Comparison of ENCODE assay signal across 28 cellular contexts in the genomic region with DNA sequence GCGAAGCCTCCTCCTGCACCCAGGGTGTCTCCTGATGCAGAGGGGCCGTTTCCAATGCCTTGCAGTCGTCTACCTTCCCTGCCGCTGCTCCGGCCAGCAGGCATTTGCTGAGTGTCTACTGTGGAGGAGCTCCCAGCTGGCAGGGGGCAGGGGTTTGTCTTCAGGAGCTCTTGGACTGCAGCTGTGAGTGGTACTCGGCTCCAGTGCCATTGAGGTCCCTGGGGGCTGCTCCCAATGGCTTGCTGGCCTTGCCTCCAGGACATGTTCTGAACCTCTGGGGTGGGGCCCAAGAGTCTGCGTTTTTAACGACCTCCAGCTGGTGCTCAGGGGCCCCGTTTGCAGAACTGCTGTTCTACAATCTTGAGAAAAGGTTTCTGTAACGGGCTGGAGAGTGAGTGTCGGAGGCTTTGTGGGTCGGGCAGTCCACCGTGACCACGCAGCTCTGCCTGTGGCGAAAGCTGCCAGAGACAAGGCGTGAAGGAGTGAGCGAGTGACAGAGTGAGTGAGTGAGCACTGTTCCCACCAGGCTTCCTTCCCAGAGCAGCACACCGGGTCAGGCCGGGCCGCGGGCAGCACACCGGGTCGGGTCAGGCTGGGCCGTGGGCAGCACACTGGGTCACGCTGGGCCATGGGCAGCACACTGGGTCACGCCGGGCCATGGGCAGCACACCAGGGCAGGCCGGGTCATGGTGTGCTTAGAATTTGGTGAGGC.
DNase-seq lines count a peak whose midpoint lies in the region; ATAC-seq, FAIRE-seq and TF ChIP-seq lines count a peak whose summit lies in the region.
"Had no signal": no experiment of that assay in that cellular context is flagged by ENCODE, and none has a peak within 500 bp of the region (broad histone marks: within the 10 kb centered on the region; RNA-seq: fewer than 3 reads in every experiment).

No MANE protein-coding gene starts in this region.

- H3K27ac ChIP-seq in H1 (ENCODE audit: low read depth, low read length) (no peak overlapping the region), osteoblast (ENCODE audit: low read depth, low read length) (no peak overlapping the region), aorta (ENCODE audit: low read depth in 1 of 2, low read length in 2 of 2) (no peak overlapping the region)
- H3K27ac ChIP-seq: colonic mucosa, GM23248, neutrophil, prostate gland, suprapubic skin had no signal

- TF ChIP-seq EP300 in H1 (IDR thresholded peaks at IDR 0.05; ENCODE audit: borderline replicate concordance in 1 of 2, low read depth in 2 of 2, low read length in 2 of 2): no peak

- TF ChIP-seq CTCF in H1 (IDR thresholded peaks at IDR 0.05; ENCODE audit: control extremely low read depth in 1 of 3, insufficient read depth in 1 of 3, low read depth in 1 of 3, low read length in 3 of 3) (no peak), osteoblast (IDR thresholded peaks at IDR 0.05; ENCODE audit: extremely low read depth, low read depth, low read length) (no peak)

- H3K4me2 ChIP-seq in H1 (ENCODE audit: insufficient read depth in 1 of 2, low read depth in 2 of 2, low read length in 2 of 2) (no peak overlapping the region), osteoblast (ENCODE audit: insufficient read depth, low read length) (no peak overlapping the region)
- H3K4me2 ChIP-seq: SK-N-SH had no signal

- no peak overlapping the region for H2BK5ac ChIP-seq in H1 (ENCODE audit: low read depth, low read length)

- no peak overlapping the region for H2BK20ac ChIP-seq in H1 (ENCODE audit: low read length)

- intact Hi-C loops in aorta (cut with DNase I) (loop anchor here in 1 of 2 donors (10.0 kb wide), 1 partner anchor 63 kb away; no protein-coding TSS in a partner anchor), cardiac septum (cut with DNase I) (no loop called here)

- H3K9me3 ChIP-seq in H1 (ENCODE audit: insufficient read depth in 2 of 2, low read depth in 1 of 2, low read length in 1 of 2) (peaks cover 20 to 69% of the 10 kb centered on the region in 2 experiments), osteoblast (ENCODE audit: low read depth, low read length) (no peaks in the 10 kb centered on the region), aorta (ENCODE audit: control insufficient read depth, low read length) (no peaks in the 10 kb centered on the region)
- H3K9me3 ChIP-seq: colonic mucosa, neutrophil, prostate gland, SK-N-SH, suprapubic skin had no signal

- CTCF ChIA-PET in H1 (lab: Charles Lee; ENCODE audit: partially characterized antibody): no interaction called here

- no peak overlapping the region for H4K91ac ChIP-seq in H1 (replicated peaks; ENCODE audit: insufficient read length, low read length)

- H3K56ac ChIP-seq in H1 (replicated peaks; ENCODE audit: insufficient read length, low read depth, low read length): no peak overlapping the region

- peak; percentile 17 for DNase-seq in NCI-H2107 treated with DMSO at 0.1 percent for 48 hours (lab: John Stamatoyannopoulos, UW; ENCODE audit: unreplicated experiment)
- DNase-seq in NCI-H2107 (lab: John Stamatoyannopoulos, UW): no peak
- DNase-seq in H1 (ENCODE audit: low read depth in 1 of 2, low spot score in 2 of 2): no peak
- peak; percentile 64 for DNase-seq in osteoblast (ENCODE audit: insufficient read length, low spot score, missing footprints)
- DNase-seq in aorta: peak; percentile 40 to 63
- no peak for DNase-seq in HT-29 (ENCODE audit: low spot score)
- no peak for DNase-seq in hippocampal formation (lab: John Stamatoyannopoulos, UW)
- no peak for DNase-seq in cardiac septum (ENCODE audit: low spot score)
- DNase-seq: activated B cell treated with CpG ODN at 0.5 μM for 24 hours; activated CD4-positive, alpha-beta T cell treated with anti-CD3 and anti-CD28 coated beads, Interleukin-2, amount 50 U/mL, for 1 hour; activated effector memory CD4-positive, alpha-beta T cell treated with Interleukin-2 at 50 U/mL for 16 hours; activated T-cell treated with anti-CD3 and anti-CD28 coated beads, Interleukin-2, amount 50 U/mL, for 1 hour; colonic mucosa; effector CD4-positive, alpha-beta T cell; GM23248; mesenchymal stem cell; NCI-H2029; PC-3; SK-N-SH; stimulated activated CD4-positive, alpha-beta T cell treated with anti-CD3 and anti-CD28 coated beads, Interleukin-15, amount 100 ng/mL, for 24 hours; stimulated activated CD4-positive, alpha-beta T cell treated with anti-CD3 and anti-CD28 coated beads, Interleukin-4, amount 100 ng/mL, for 4 hours; stimulated activated naive B cell treated with anti-CD40 and anti-IgM and Interleukin-4, amounts not matched to agents 10 μg/mL and 1 μg/mL and 100 μg/mL, for 72 hours had no signal

- no peak overlapping the region for H4K5ac ChIP-seq in H1 (ENCODE audit: insufficient read length, low read depth, low read length)

- FAIRE-seq in H1 (lab: Jason Lieb, UNC): no peak
- FAIRE-seq: D721Med had no signal

- H2BK15ac ChIP-seq in H1 (ENCODE audit: low read length): no peak overlapping the region

- H3K36me3 ChIP-seq in H1 (ENCODE audit: control insufficient read depth in 2 of 4, insufficient read depth in 4 of 4, low read length in 3 of 4): no peaks in the 10 kb centered on the region
- no peaks in the 10 kb centered on the region for H3K36me3 ChIP-seq in osteoblast (ENCODE audit: insufficient read depth, low read length)
- no peaks in the 10 kb centered on the region for H3K36me3 ChIP-seq in aorta (ENCODE audit: control insufficient read depth in 1 of 2, insufficient read depth in 2 of 2, low read length in 1 of 2)
- H3K36me3 ChIP-seq: colonic mucosa, neutrophil, prostate gland, suprapubic skin had no signal

- WGBS in H1 (ENCODE audit: extremely low coverage in 1 of 2, insufficient coverage in 1 of 2, insufficient read length in 1 of 2, insufficient replicate concordance in 2 of 2, low coverage in 1 of 2, low lambda C conversion rate in 2 of 2, missing lambda C conversion rate in 1 of 2), 2 experiments: 86% methylated on average over 25 of the region's 28 CpGs; no CpG with 5 or more reads in 1 of the 2 experiments
- WGBS in aorta, 2 donors: 64 to 70% methylated on average over 28 of the region's 28 CpGs

- H4K20me1 ChIP-seq in H1 (replicated peaks in 1 of 2; ENCODE audit: control insufficient read depth in 1 of 2, insufficient read depth in 2 of 2, low read length in 2 of 2): no peaks in the 10 kb centered on the region
- no peaks in the 10 kb centered on the region for H4K20me1 ChIP-seq in osteoblast (ENCODE audit: insufficient read depth, low read length)

- H3K27me3 ChIP-seq in H1 (replicated peaks in 1 of 4; ENCODE audit: control insufficient read depth in 3 of 4, extremely low read depth in 1 of 4, insufficient read depth in 3 of 4, low read length in 3 of 4) (no peaks in the 10 kb centered on the region), osteoblast (ENCODE audit: insufficient read depth, low read length) (no peaks in the 10 kb centered on the region), aorta (ENCODE audit: control insufficient read depth in 1 of 2, insufficient read depth in 2 of 2, low read length in 1 of 2) (no peaks in the 10 kb centered on the region)
- H3K27me3 ChIP-seq: colonic mucosa, neutrophil, suprapubic skin had no signal

- H3K79me2 ChIP-seq in H1 (ENCODE audit: control insufficient read depth in 1 of 2, insufficient read depth in 2 of 2, low read length in 2 of 2): no peaks in the 10 kb centered on the region
- no peaks in the 10 kb centered on the region for H3K79me2 ChIP-seq in osteoblast (ENCODE audit: insufficient read depth, low read length)

- ATAC-seq in aorta (ENCODE audit: low FRiP score): peak; percentile 33
- ATAC-seq: activated naive CD4-positive, alpha-beta T cell treated with anti-CD3 and anti-CD28 coated beads, Interleukin-2, amount 50 U/mL, for 72 hours; PC-3; Right ventricle myocardium inferior; stimulated activated naive B cell treated with anti-CD40 and anti-IgM and Interleukin-4, amounts not matched to agents 10 μg/mL and 1 μg/mL and 100 μg/mL, for 72 hours had no signal

- TF ChIP-seq POLR2A in H1 (IDR thresholded peaks at IDR 0.05; ENCODE audit: control extremely low read depth in 1 of 2, low read depth in 2 of 2, low read length in 2 of 2): no peak

- H2AFZ ChIP-seq in H1 (ENCODE audit: low read length) (no peak overlapping the region), osteoblast (ENCODE audit: low read length) (no peak overlapping the region)
- H2AFZ ChIP-seq: GM23248 had no signal

- no peaks in the 10 kb centered on the region for H3K79me1 ChIP-seq in H1 (ENCODE audit: low read depth, low read length)

- H3K23me2 ChIP-seq in H1 (ENCODE audit: low read depth, low read length): no peaks in the 10 kb centered on the region

- no peak overlapping the region for H2AK5ac ChIP-seq in H1 (ENCODE audit: low read depth, low read length)

- H3K4me3 ChIP-seq in H1 (ENCODE audit: extremely low read depth in 1 of 4, insufficient read depth in 2 of 4, low read depth in 3 of 4, low read length in 4 of 4) (no peak overlapping the region), osteoblast (ENCODE audit: insufficient read depth, low read length) (no peak overlapping the region), aorta (ENCODE audit: low read length in 2 of 2) (no peak overlapping the region)
- H3K4me3 ChIP-seq: colonic mucosa, GM23248, prostate gland, suprapubic skin had no signal

- peak overlapping the region; percentile 79; the same call in 1 of the 2 replicates for H4K8ac ChIP-seq in H1 (ENCODE audit: extremely low read depth, insufficient read depth, low read length)

- H3K4me1 ChIP-seq in H1 (replicated peaks in 1 of 4; ENCODE audit: control insufficient read depth in 3 of 4, insufficient read depth in 4 of 4, low read length in 3 of 4) (no peaks in the 10 kb centered on the region), osteoblast (ENCODE audit: insufficient read depth, low read length) (no peaks in the 10 kb centered on the region), aorta (ENCODE audit: control insufficient read depth in 1 of 2, insufficient read depth in 2 of 2, low read length in 2 of 2) (no peaks in the 10 kb centered on the region)
- H3K4me1 ChIP-seq: colonic mucosa, prostate gland, suprapubic skin had no signal

- no peak overlapping the region for H3K4ac ChIP-seq in H1 (replicated peaks; ENCODE audit: insufficient read length, low read depth, low read length)

- POLR2A ChIA-PET in H1 (lab: Charles Lee; ENCODE audit: partially characterized antibody): no interaction called here

- no peak for TF ChIP-seq RAD21 in H1 (IDR thresholded peaks at IDR 0.05 in 1 of 2, conservative IDR thresholded peaks at IDR 0.05 in 1 of 2; ENCODE audit: low read depth in 2 of 2, low read length in 2 of 2)

- no peak overlapping the region for H3K23ac ChIP-seq in H1 (ENCODE audit: insufficient read length)

- H3K18ac ChIP-seq in H1 (ENCODE audit: extremely low read depth, low read length): no peak overlapping the region

- H3K14ac ChIP-seq in H1 (ENCODE audit: insufficient read length): no peak overlapping the region

- no peak overlapping the region for H3K9ac ChIP-seq in H1 (replicated peaks in 1 of 4; ENCODE audit: extremely low read depth in 1 of 4, low read depth in 3 of 4, low read length in 3 of 4)
- H3K9ac ChIP-seq: GM23248, SK-N-SH had no signal

- no peak overlapping the region for H2BK12ac ChIP-seq in H1 (ENCODE audit: low read depth, low read length)

- H2BK120ac ChIP-seq in H1 (replicated peaks; ENCODE audit: low read depth, low read length): no peak overlapping the region

Comparison
In these comparisons a context has a peak if more than half of its experiments do, and no peak if none do; other contexts are left out.
1. DNase-seq: peak in NCI-H2107 treated with DMSO at 0.1 percent for 48 hours (single experiment), osteoblast (single experiment) and aorta (2 of 2); none in NCI-H2107 (single experiment), H1 (0 of 2), HT-29 (single experiment), hippocampal formation (0 of 2) and cardiac septum (single experiment).